12 cellular contexts compared by ENCODE assay signal in genomic region chr13:76965759-76966421, GRCh38. TPM values are rescaled to one million over a fixed set of nuclear protein-coding genes. Genes with fewer than 3 reads are reported as not detected.
DNase-seq lines count a peak whose midpoint lies in the region; ATAC-seq and TF ChIP-seq lines count a peak whose summit lies in the region.
"Had no signal": no experiment of that assay in that cellular context is flagged by ENCODE, and none has a peak within 500 bp of the region (broad histone marks: within the 10 kb centered on the region; RNA-seq: fewer than 3 reads in every experiment).

No MANE protein-coding gene starts in this region.

- H3K9me3 ChIP-seq in stomach (peaks cover 0 to 5% (median 2%) of the 10 kb centered on the region in 4 donors), H9 (ENCODE audit: control insufficient read depth, low read depth, low read length) (peaks cover 4% of the 10 kb centered on the region)
- H3K9me3 ChIP-seq: SJSA1 had no signal

- H2BK5ac ChIP-seq in H9 (ENCODE audit: insufficient read length, low read length) = no peak overlapping the region

- no peak for TF ChIP-seq CTCF in stomach (IDR thresholded peaks at IDR 0.05)
- TF ChIP-seq CTCF in H9 (conservative IDR thresholded peaks at IDR 0.05) = no peak

- DNase-seq in HCEC 1CT (peak; percentile 18), amniotic stem cell (lab: John Stamatoyannopoulos, UW) (peak; percentile 60), Right ventricle myocardium superior (peak; percentile 72), stomach (peak; percentile 33), H9 (no peak), NCI-H524 (lab: John Stamatoyannopoulos, UW) (no peak), SKM-1 treated with dmso at 0.1 percent for 144 hours (lab: John Stamatoyannopoulos, UW; ENCODE audit: unreplicated experiment) (no peak)
- no peak for DNase-seq in activated CD4-positive, alpha-beta memory T cell treated with anti-CD3 and anti-CD28 coated beads, Interleukin-2, amount 10 ng/mL, durations not matched to agents 7 days and 5 days
- DNase-seq: activated T-cell treated with anti-CD3 and anti-CD28 coated beads, Interleukin-2, amount 50 U/mL, for 48 hours; NCI-H1417 treated with DMSO at 0.1 percent for 48 hours had no signal

- H4K91ac ChIP-seq in H9 (ENCODE audit: insufficient read length, low read depth, low read length) = no peak overlapping the region

- no peak overlapping the region for H2BK15ac ChIP-seq in H9 (ENCODE audit: low read depth, low read length)

- H3K4me1 Mint-ChIP-seq in H9 = no peaks in the 10 kb centered on the region
- H3K4me1 Mint-ChIP-seq in activated CD4-positive, alpha-beta memory T cell treated with anti-CD3 and anti-CD28 coated beads, Interleukin-2, amount 10 ng/mL, durations not matched to agents 7 days and 5 days = no peaks in the 10 kb centered on the region

- POLR2A ChIA-PET in activated CD4-positive, alpha-beta memory T cell treated with anti-CD3 and anti-CD28 coated beads, Interleukin-2, amount 10 ng/mL, durations not matched to agents 7 days and 5 days (lab: Charles Lee) = no interaction called here

- no peak overlapping the region for H4K8ac ChIP-seq in H9 (replicated peaks; ENCODE audit: insufficient read length, low read depth, low read length)

- H3K18ac ChIP-seq in H9 (ENCODE audit: insufficient read length, low read depth, low read length) = no peak overlapping the region

- TF ChIP-seq POLR2A in stomach (IDR thresholded peaks at IDR 0.05) = no peak

- H3K27ac ChIP-seq in stomach (no peak overlapping the region), H9 (ENCODE audit: insufficient read length, low read depth, low read length) (no peak overlapping the region)
- H3K27ac ChIP-seq: SJSA1 had no signal

- no peaks in the 10 kb centered on the region for H3K79me1 ChIP-seq in H9 (ENCODE audit: insufficient read depth, low read depth, low read length, poor library complexity, severe bottlenecking)

- H2AFZ ChIP-seq in H9 (ENCODE audit: low read length) = no peak overlapping the region

- no peak overlapping the region for H3K56ac ChIP-seq in H9 (ENCODE audit: insufficient read length, low read depth, low read length)

- no peaks in the 10 kb centered on the region for H3K79me2 ChIP-seq in H9 (ENCODE audit: insufficient read depth, low read length)

- H3K36me3 Mint-ChIP-seq in H9 (ENCODE audit: insufficient read depth in 1 of 3, low read depth in 3 of 3) = peaks cover 0 to 6% (median 0%) of the 10 kb centered on the region in 3 experiments; a peak in 2 of 7 replicates
- no peaks in the 10 kb centered on the region for H3K36me3 Mint-ChIP-seq in activated CD4-positive, alpha-beta memory T cell treated with anti-CD3 and anti-CD28 coated beads, Interleukin-2, amount 10 ng/mL, durations not matched to agents 7 days and 5 days (ENCODE audit: low read depth)

- H3K4me1 ChIP-seq in stomach (peaks cover 7 to 12% (median 10%) of the 10 kb centered on the region in 4 donors), H9 (ENCODE audit: insufficient read depth, low read length) (no peaks in the 10 kb centered on the region)
- H3K4me1 ChIP-seq: SJSA1 had no signal

- no peak overlapping the region for H4K5ac ChIP-seq in H9 (ENCODE audit: insufficient read length, low read depth, low read length)

- H3K4me3 ChIP-seq in stomach = no peak overlapping the region
- H3K4me3 ChIP-seq: SJSA1 had no signal

- H3K4ac ChIP-seq in H9 (ENCODE audit: low read depth, low read length) = no peak overlapping the region

- peak; percentile 65 for ATAC-seq in Right ventricle myocardium superior (ENCODE audit: poor library complexity)

- H3K27me3 ChIP-seq in stomach = peaks cover 0 to 10% (median 0%) of the 10 kb centered on the region in 3 donors
- H3K27me3 ChIP-seq in H9 (ENCODE audit: insufficient read depth, low read length) = no peaks in the 10 kb centered on the region
- H3K27me3 ChIP-seq: SJSA1 had no signal

- H2AK5ac ChIP-seq in H9 (ENCODE audit: insufficient read length, low read length) = no peak overlapping the region

- H4K20me1 ChIP-seq in H9 (ENCODE audit: control insufficient read depth, insufficient read depth, insufficient read length) = no peaks in the 10 kb centered on the region

- no peaks in the 10 kb centered on the region for H3K36me3 ChIP-seq in stomach
- H3K36me3 ChIP-seq: SJSA1 had no signal

- intact Hi-C loops in Right ventricle myocardium superior (cut with DNase I) = no loop called here
- intact Hi-C loops in stomach (cut with DNase I; ENCODE audit: low total_unique reads) = no loop called here

- H2BK120ac ChIP-seq in H9 (ENCODE audit: low read depth, low read length, poor library complexity, severe bottlenecking) = no peak overlapping the region

- 31 to 44% (median 41%) methylated on average over 6 of the region's 6 CpGs for WGBS in stomach, 5 donors
- no CpG with 5 or more reads among the region's 6 CpGs for WGBS in H9 (ENCODE audit: extremely low coverage, insufficient read length, low lambda C conversion rate)

- no peak for TF ChIP-seq EP300 in stomach (IDR thresholded peaks at IDR 0.05)

- no peak overlapping the region for H3K27ac Mint-ChIP-seq in H9
- no peak overlapping the region for H3K27ac Mint-ChIP-seq in activated CD4-positive, alpha-beta memory T cell treated with anti-CD3 and anti-CD28 coated beads, Interleukin-2, amount 10 ng/mL, durations not matched to agents 7 days and 5 days

- no peak overlapping the region for H3K23ac ChIP-seq in H9 (ENCODE audit: insufficient read length, low read depth, low read length)

- no peak overlapping the region for H3K4me3 Mint-ChIP-seq in H9
- H3K4me3 Mint-ChIP-seq in activated CD4-positive, alpha-beta memory T cell treated with anti-CD3 and anti-CD28 coated beads, Interleukin-2, amount 10 ng/mL, durations not matched to agents 7 days and 5 days = no peak overlapping the region

- no peaks in the 10 kb centered on the region for H3K23me2 ChIP-seq in H9 (ENCODE audit: insufficient read length, low read depth, low read length, poor library complexity, severe bottlenecking)

- H2BK20ac ChIP-seq in H9 (ENCODE audit: low read depth, low read length, poor library complexity, severe bottlenecking) = no peak overlapping the region

- CTCF ChIA-PET in activated CD4-positive, alpha-beta memory T cell treated with anti-CD3 and anti-CD28 coated beads, Interleukin-2, amount 10 ng/mL, durations not matched to agents 7 days and 5 days (lab: Charles Lee) = no interaction called here

- no peak overlapping the region for H3K4me2 ChIP-seq in H9 (ENCODE audit: insufficient read depth, insufficient read length, low read length)

- H3K9ac ChIP-seq in H9 (ENCODE audit: extremely low read depth, insufficient read length, low read length) = no peak overlapping the region

- no peaks in the 10 kb centered on the region for H3K27me3 Mint-ChIP-seq in H9 (ENCODE audit: low read depth)
- peaks cover 6% of the 10 kb centered on the region for H3K27me3 Mint-ChIP-seq in activated CD4-positive, alpha-beta memory T cell treated with anti-CD3 and anti-CD28 coated beads, Interleukin-2, amount 10 ng/mL, durations not matched to agents 7 days and 5 days

- H3T11ph ChIP-seq in H9 (ENCODE audit: low read length) = no peak overlapping the region

- no peak overlapping the region for H2BK12ac ChIP-seq in H9 (ENCODE audit: insufficient read length, low read depth, low read length)

- H3K14ac ChIP-seq in H9 (ENCODE audit: insufficient read depth, low read length) = no peak overlapping the region

- peaks cover 7% of the 10 kb centered on the region in 2 experiments for H3K9me3 Mint-ChIP-seq in H9
- H3K9me3 Mint-ChIP-seq in activated CD4-positive, alpha-beta memory T cell treated with anti-CD3 and anti-CD28 coated beads, Interleukin-2, amount 10 ng/mL, durations not matched to agents 7 days and 5 days = peaks cover 2% of the 10 kb centered on the region

RNA-seq across cellular contexts. Expression of gene ACOD1, which starts 17.6 kb away (rescaled TPM):
- total RNA-seq in Right ventricle myocardium superior (not detected), stomach (not detected), H9 (2021) (not detected in 2 replicates)
- polyA plus RNA-seq in stomach = under 1 TPM in 1 of 3 donors, not detected in 2; 0.05 TPM
- not detected for total RNA-seq in activated CD4-positive, alpha-beta memory T cell treated with anti-CD3 and anti-CD28 coated beads, Interleukin-2, amount 10 ng/mL, durations not matched to agents 7 days and 5 days
- total RNA-seq: epithelial cell of proximal tubule, SJSA1 had no signal

RNA-seq across cellular contexts. Expression of gene CLN5, which starts 26.0 kb away (rescaled TPM):
- total RNA-seq in Right ventricle myocardium superior = 15.0 TPM
- total RNA-seq in stomach = 10 to 100 TPM in 4 of 5 donors, under 1 TPM in 1; under 0.01 to 84.3 (median 22.9) TPM
- polyA plus RNA-seq in stomach = 10 to 100 TPM in 1 of 3 donors, 1 to 10 TPM in 2; 8.4 to 15.0 (median 9.8) TPM
- total RNA-seq in H9 (2021) = 8.3 and 10.1 TPM in 2 replicates
- total RNA-seq in activated CD4-positive, alpha-beta memory T cell treated with anti-CD3 and anti-CD28 coated beads, Interleukin-2, amount 10 ng/mL, durations not matched to agents 7 days and 5 days = 10 to 100 TPM; 13.0 to 15.6 TPM

Comparison
In these comparisons a context has a peak if more than half of its experiments do, and no peak if none do; other contexts are left out.
1. DNase-seq: peak in HCEC 1CT (single experiment), amniotic stem cell (single experiment), Right ventricle myocardium superior (single experiment) and stomach (single experiment); none in H9 (single experiment), NCI-H524 (0 of 2), activated CD4-positive, alpha-beta memory T cell treated with anti-CD3 and anti-CD28 coated beads, Interleukin-2, amount 10 ng/mL, durations not matched to agents 7 days and 5 days (single experiment) and SKM-1 treated with dmso at 0.1 percent for 144 hours (single experiment).